In the genomic region with DNA sequence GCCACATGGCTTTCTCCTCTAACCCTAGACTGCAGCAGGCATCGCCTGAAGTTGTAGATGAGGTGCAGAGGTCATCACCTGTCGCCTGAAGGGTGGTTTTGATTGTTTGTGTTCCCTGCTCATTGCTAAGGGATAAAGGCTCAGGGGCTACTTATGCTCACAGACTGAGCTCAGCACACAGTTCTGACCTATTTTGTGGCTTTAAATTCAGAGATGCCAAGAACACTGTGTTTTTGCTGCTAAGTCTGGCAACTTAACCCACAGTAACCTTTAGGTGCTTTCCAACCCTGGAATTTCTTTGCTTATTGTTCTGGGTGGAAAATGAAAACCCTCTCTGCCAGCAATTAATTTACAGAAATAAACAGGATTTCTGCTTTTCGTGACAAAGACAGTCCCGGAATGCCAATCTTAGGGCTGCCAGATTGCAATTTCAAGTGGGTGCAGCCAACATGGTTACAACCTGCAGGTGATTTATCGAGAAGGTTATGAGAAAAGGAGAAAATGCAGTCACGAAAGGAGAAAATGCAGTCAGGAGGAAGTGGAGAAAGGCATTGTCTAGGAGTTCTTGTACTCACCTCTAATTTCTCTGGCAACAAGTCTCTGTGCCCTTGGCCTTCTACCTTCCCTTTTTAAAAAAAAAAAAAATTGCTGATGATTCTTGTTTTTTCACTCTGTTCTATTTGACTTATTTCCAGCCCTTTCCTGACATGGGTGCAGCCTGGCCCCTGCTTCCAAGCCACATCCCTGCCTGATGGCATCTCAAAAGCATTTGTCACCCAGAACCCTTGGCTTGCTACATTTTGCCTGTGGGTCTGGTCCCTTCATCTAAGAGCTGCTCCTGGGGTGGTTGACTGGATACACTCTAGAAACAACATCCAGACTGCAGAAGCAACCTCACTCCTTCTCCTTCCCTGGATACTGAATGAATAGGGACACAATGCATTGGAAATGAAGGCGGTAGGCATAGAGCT, we compare ENCODE assay signal across 18 cellular contexts. TPM values are rescaled to one million over a fixed set of nuclear protein-coding genes. Genes with fewer than 3 reads are reported as not detected.
DNase-seq lines count a peak whose midpoint lies in the region; ATAC-seq, FAIRE-seq and TF ChIP-seq lines count a peak whose summit lies in the region.
"Had no signal": no experiment of that assay in that cellular context is flagged by ENCODE, and none has a peak within 500 bp of the region (broad histone marks: within the 10 kb centered on the region; RNA-seq: fewer than 3 reads in every experiment).

No MANE protein-coding gene starts in this region.

- intact Hi-C loops in endothelial cell of umbilical vein (cut with micrococcal nuclease), result no loop called here
- intact Hi-C loops in sciatic nerve (cut with DNase I), result no loop called here

- no peaks in the 10 kb centered on the region for H3K4me1 ChIP-seq in endothelial cell of umbilical vein (ENCODE audit: control insufficient read depth, extremely low read depth, insufficient read depth, low read length)

- CTCF ChIA-PET in endothelial cell of umbilical vein (lab: Charles Lee), result interaction anchor here (1.1 kb wide), 1 partner anchor 9 kb away, joined by 3 read pairs; no protein-coding TSS in a partner anchor

- dilution Hi-C loops in endothelial cell of umbilical vein (cut with MboI; ENCODE audit: extremely low pct_ligation_motif_present, low sequenced_read_pairs), result no loop called here

- no peaks in the 10 kb centered on the region for H3K9me3 ChIP-seq in WERI-Rb-1 (ENCODE audit: severe bottlenecking)
- no peaks in the 10 kb centered on the region for H3K9me3 ChIP-seq in endothelial cell of umbilical vein (replicated peaks; ENCODE audit: control insufficient read depth, insufficient read depth, low read length)

- peak; percentile 18 for FAIRE-seq in endothelial cell of umbilical vein (lab: Jason Lieb, UNC)

- H3K36me3 Mint-ChIP-seq in type B pancreatic cell, result peaks cover 13% of the 10 kb centered on the region

- no peaks in the 10 kb centered on the region for H3K27me3 Mint-ChIP-seq in type B pancreatic cell

- H3K4me1 Mint-ChIP-seq in type B pancreatic cell (ENCODE audit: unreplicated experiment), result no peaks in the 10 kb centered on the region

- H3K27ac ChIP-seq in WERI-Rb-1 (peak overlapping the region; percentile 39; the same call in 1 of the 2 replicates), endothelial cell of umbilical vein (ENCODE audit: insufficient read depth, low read depth, low read length) (no peak overlapping the region)

- no peak for TF ChIP-seq POLR2A in endothelial cell of umbilical vein (IDR thresholded peaks at IDR 0.05; ENCODE audit: low read depth, low read length)

- H3K27me3 ChIP-seq in WERI-Rb-1 (ENCODE audit: insufficient read depth, low read depth, severe bottlenecking), result no peaks in the 10 kb centered on the region
- H3K27me3 ChIP-seq in endothelial cell of umbilical vein (ENCODE audit: control insufficient read depth in 2 of 2, insufficient read depth in 2 of 2, low read length in 2 of 2), result peaks cover 0 to 3% of the 10 kb centered on the region in 2 experiments

- H3K4me3 ChIP-seq in WERI-Rb-1 (ENCODE audit: low read depth, low read length) (no peak overlapping the region), endothelial cell of umbilical vein (replicated peaks in 1 of 3; ENCODE audit: insufficient read depth in 1 of 3, low read depth in 1 of 3, low read length in 3 of 3) (no peak overlapping the region)

- no peaks in the 10 kb centered on the region for H3K9me3 Mint-ChIP-seq in type B pancreatic cell
- H3K9me3 Mint-ChIP-seq: CD8-positive, alpha-beta T cell had no signal

- no peak overlapping the region for H3K4me2 ChIP-seq in endothelial cell of umbilical vein (ENCODE audit: insufficient read depth, low read length)

- TF ChIP-seq CTCF in WERI-Rb-1 (IDR thresholded peaks at IDR 0.05; ENCODE audit: low read depth, low read length) (no peak), endothelial cell of umbilical vein (IDR thresholded peaks at IDR 0.05; ENCODE audit: extremely low read depth in 1 of 2, insufficient read depth in 1 of 2, low read depth in 1 of 2, low read length in 2 of 2) (no peak), type B pancreatic cell (conservative IDR thresholded peaks at IDR 0.05) (no peak)

- no peaks in the 10 kb centered on the region for H3K79me2 ChIP-seq in endothelial cell of umbilical vein (ENCODE audit: control insufficient read depth, insufficient read depth, low read length)

- H3K36me3 ChIP-seq in WERI-Rb-1 (no peaks in the 10 kb centered on the region), endothelial cell of umbilical vein (ENCODE audit: control insufficient read depth in 2 of 2, extremely low read depth in 1 of 2, insufficient read depth in 2 of 2, low read length in 2 of 2) (peaks cover 0 to 9% of the 10 kb centered on the region in 2 experiments)

- no TSS peak for BruUV-seq in endothelial cell of umbilical vein (replicated peaks; lab: Mats Ljungman, UMichigan)

- no peak overlapping the region for H3K9ac ChIP-seq in endothelial cell of umbilical vein (replicated peaks; ENCODE audit: extremely low read depth, insufficient read depth, low read length)

- H3K4me3 Mint-ChIP-seq in type B pancreatic cell, result no peak overlapping the region
- H3K4me3 Mint-ChIP-seq: CD8-positive, alpha-beta T cell; IgD-negative memory B cell had no signal

- H4K20me1 ChIP-seq in endothelial cell of umbilical vein (replicated peaks; ENCODE audit: control insufficient read depth, extremely low read depth, insufficient read depth, low read length), result no peaks in the 10 kb centered on the region

- no peaks in the 10 kb centered on the region for H3K9me1 ChIP-seq in endothelial cell of umbilical vein (replicated peaks; ENCODE audit: control insufficient read depth, extremely low read depth, insufficient read depth, low read length)

- H2AFZ ChIP-seq in endothelial cell of umbilical vein (ENCODE audit: low read depth, low read length), result no peak overlapping the region

- no peak overlapping the region for H3K27ac Mint-ChIP-seq in type B pancreatic cell
- H3K27ac Mint-ChIP-seq: CD8-positive, alpha-beta T cell had no signal

- DNase-seq in WERI-Rb-1 (no peak), endothelial cell of umbilical vein (ENCODE audit: low read depth, low spot score) (peak; percentile 52), sciatic nerve (ENCODE audit: low spot score) (no peak), type B pancreatic cell (ENCODE audit: extremely low spot score, unreplicated experiment) (peak; percentile 25), NCI-H1105 (lab: John Stamatoyannopoulos, UW) (no peak), HUDEP-2 (lab: John Stamatoyannopoulos, UW; ENCODE audit: unreplicated experiment in 76 of 76) (no peak)
- DNase-seq: CD8-positive, alpha-beta T cell; DND-41; NCI-H1436; NCI-H2081 treated with DMSO at 0.1 percent for 48 hours; NCI-H526; RPMI8226 had no signal

- POLR2A ChIA-PET in endothelial cell of umbilical vein (lab: Charles Lee), result no interaction called here

- ATAC-seq in sciatic nerve, result peak; percentile 76
- no peak for ATAC-seq in GM21526 (IDR thresholded peaks at IDR 0.05; ENCODE audit: low FRiP score, unreplicated experiment)
- ATAC-seq: CD8-positive, alpha-beta T cell had no signal

TF ChIP-seq in endothelial cell of umbilical vein, 7 proteins besides CTCF, POLR2A, EP300 and RAD21:
- no peak for TF ChIP-seq JUN (IDR thresholded peaks at IDR 0.05; ENCODE audit: borderline replicate concordance, insufficient read depth, insufficient read length, low read depth)
- TF ChIP-seq EZH2 (IDR thresholded peaks at IDR 0.05; ENCODE audit: borderline replicate concordance, low read depth, low read length, severe bottlenecking), result no peak
- TF ChIP-seq POLR2AphosphoS5 (IDR thresholded peaks at IDR 0.05; ENCODE audit: insufficient read depth, low read depth, low read length), result no peak
TF ChIP-seq in endothelial cell of umbilical vein: peak in this region for 0.

RNA-seq across cellular contexts. Expression of a gene that starts 23.3 kb away (rescaled TPM):
- total RNA-seq in endothelial cell of umbilical vein (203 and 238 TPM in 2 replicates), sciatic nerve (258 TPM), type B pancreatic cell (ENCODE audit: low replicate concordance) (165 and 409 TPM in 2 replicates)
- 405 and 406 TPM in 2 replicates for polyA plus RNA-seq in endothelial cell of umbilical vein
- 757 and 765 TPM in 2 replicates for polyA plus RNA-seq in endothelial cell of umbilical vein (2011; cell fraction: cytosol; rRNA removed)
- 162 and 233 TPM in 2 replicates for polyA plus RNA-seq in endothelial cell of umbilical vein (2011; cell fraction: nucleus; rRNA removed)
- 431 and 445 TPM in 2 replicates for polyA plus RNA-seq in endothelial cell of umbilical vein (2012)
- polyA minus RNA-seq in endothelial cell of umbilical vein, result 228 and 317 TPM in 2 replicates
- polyA minus RNA-seq in endothelial cell of umbilical vein (2011; cell fraction: cytosol; rRNA and poly(A)+ RNA removed), result 31.7 TPM
- polyA minus RNA-seq in endothelial cell of umbilical vein (2011; cell fraction: nucleus; rRNA and poly(A)+ RNA removed), result 43.1 and 61.9 TPM in 2 replicates

RNA-seq across cellular contexts. Expression of a gene that starts 23.7 kb away (rescaled TPM):
- total RNA-seq in endothelial cell of umbilical vein (21.7 and 22.6 TPM in 2 replicates), sciatic nerve (19.3 TPM), type B pancreatic cell (ENCODE audit: low replicate concordance) (32.0 and 33.4 TPM in 2 replicates)
- 25.7 and 29.6 TPM in 2 replicates for polyA plus RNA-seq in endothelial cell of umbilical vein
- polyA plus RNA-seq in endothelial cell of umbilical vein (2011; cell fraction: cytosol; rRNA removed), result 29.9 and 30.6 TPM in 2 replicates
- 11.3 and 13.2 TPM in 2 replicates for polyA plus RNA-seq in endothelial cell of umbilical vein (2011; cell fraction: nucleus; rRNA removed)
- polyA plus RNA-seq in endothelial cell of umbilical vein (2012), result 13.3 and 17.7 TPM in 2 replicates
- 5.1 and 5.4 TPM in 2 replicates for polyA minus RNA-seq in endothelial cell of umbilical vein
- 3.7 TPM for polyA minus RNA-seq in endothelial cell of umbilical vein (2011; cell fraction: cytosol; rRNA and poly(A)+ RNA removed)
- 2.6 and 4.0 TPM in 2 replicates for polyA minus RNA-seq in endothelial cell of umbilical vein (2011; cell fraction: nucleus; rRNA and poly(A)+ RNA removed)

RNA-seq across cellular contexts. Expression of a gene that starts 43.8 kb away (rescaled TPM):
- total RNA-seq in endothelial cell of umbilical vein, result not detected in 2 replicates
- not detected in 2 replicates for polyA plus RNA-seq in endothelial cell of umbilical vein
- polyA plus RNA-seq in endothelial cell of umbilical vein (2011; cell fraction: cytosol; rRNA removed), result 0.04 TPM in 1 of 2 replicates, not detected in the other
- polyA plus RNA-seq in endothelial cell of umbilical vein (2011; cell fraction: nucleus; rRNA removed), result 0.07 TPM in 1 of 2 replicates, not detected in the other
- polyA plus RNA-seq in endothelial cell of umbilical vein (2012), result not detected in 2 replicates
- not detected in 2 replicates for polyA minus RNA-seq in endothelial cell of umbilical vein
- not detected for polyA minus RNA-seq in endothelial cell of umbilical vein (2011; cell fraction: cytosol; rRNA and poly(A)+ RNA removed)
- not detected in 2 replicates for polyA minus RNA-seq in endothelial cell of umbilical vein (2011; cell fraction: nucleus; rRNA and poly(A)+ RNA removed)
- total RNA-seq in sciatic nerve, result 0.58 TPM
- total RNA-seq in type B pancreatic cell (ENCODE audit: low replicate concordance), result 0.36 and 0.71 TPM in 2 replicates
- total RNA-seq: CD8-positive, alpha-beta T cell; H4; LHCN-M2; OCI-LY7 had no signal
- polyA plus RNA-seq: BJ, IgD-negative memory B cell had no signal

Comparison
In these comparisons a context has a peak if more than half of its experiments do, and no peak if none do; other contexts are left out.
1. DNase-seq: peak in endothelial cell of umbilical vein (single experiment) and type B pancreatic cell (single experiment); none in WERI-Rb-1 (single experiment), sciatic nerve (single experiment), NCI-H1105 (single experiment) and HUDEP-2 (0 of 76).